ENCODE assay signal across 1 cellular context in the genomic region with DNA sequence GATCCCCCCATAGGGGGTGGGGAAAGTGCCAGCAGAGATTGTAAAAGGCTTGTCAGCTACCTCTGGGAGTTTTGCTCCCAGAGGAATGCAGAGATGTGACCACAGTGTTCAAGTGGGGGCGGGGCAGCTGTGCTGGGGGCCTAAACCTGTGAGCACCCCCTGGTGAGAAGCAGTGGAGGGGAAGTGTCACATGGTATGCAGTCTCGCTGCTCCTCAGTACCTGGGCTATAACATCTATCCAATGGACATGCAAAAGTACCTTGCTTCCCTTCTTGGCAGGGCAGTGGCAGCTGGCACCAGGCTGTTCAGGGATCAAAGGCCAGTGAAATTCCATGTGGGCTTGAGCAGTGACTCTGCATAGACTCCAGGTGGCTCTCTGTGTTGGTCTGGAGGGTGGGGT.
TF ChIP-seq lines count a peak whose summit lies in the region.

No MANE protein-coding gene starts in this region.

TF ChIP-seq in IMR-90, 13 proteins besides CTCF, POLR2A, EP300 and RAD21:
- TF ChIP-seq SMC3 (IDR thresholded peaks at IDR 0.05; ENCODE audit: low read depth, low read length) (no peak), ELK1 (IDR thresholded peaks at IDR 0.05; ENCODE audit: borderline replicate concordance, low read depth, low read length) (no peak), MAZ (IDR thresholded peaks at IDR 0.05; ENCODE audit: borderline replicate concordance, low read depth, low read length) (no peak), MXI1 (IDR thresholded peaks at IDR 0.05; ENCODE audit: borderline replicate concordance, low read depth, low read length) (no peak), CHD1 (IDR thresholded peaks at IDR 0.05; ENCODE audit: low read depth, low read length) (no peak), BHLHE40 (IDR thresholded peaks at IDR 0.05; ENCODE audit: low read depth, low read length) (no peak), RCOR1 (IDR thresholded peaks at IDR 0.05; ENCODE audit: insufficient replicate concordance, low read length) (no peak)
- TF ChIP-seq, protein P1, sequence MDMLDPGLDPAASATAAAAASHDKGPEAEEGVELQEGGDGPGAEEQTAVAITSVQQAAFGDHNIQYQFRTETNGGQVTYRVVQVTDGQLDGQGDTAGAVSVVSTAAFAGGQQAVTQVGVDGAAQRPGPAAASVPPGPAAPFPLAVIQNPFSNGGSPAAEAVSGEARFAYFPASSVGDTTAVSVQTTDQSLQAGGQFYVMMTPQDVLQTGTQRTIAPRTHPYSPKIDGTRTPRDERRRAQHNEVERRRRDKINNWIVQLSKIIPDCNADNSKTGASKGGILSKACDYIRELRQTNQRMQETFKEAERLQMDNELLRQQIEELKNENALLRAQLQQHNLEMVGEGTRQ (IDR thresholded peaks at IDR 0.05; ENCODE audit: low read depth, low read length): no peak
TF ChIP-seq in IMR-90: peak in this region for 0.
